15 cellular contexts compared by ENCODE assay signal in genomic region chr11:14902650-14903350, GRCh38. TPM values are rescaled to one million over a fixed set of nuclear protein-coding genes. Genes with fewer than 3 reads are reported as not detected.
DNase-seq lines count a peak whose midpoint lies in the region; ATAC-seq and TF ChIP-seq lines count a peak whose summit lies in the region.
"Had no signal": no experiment of that assay in that cellular context is flagged by ENCODE, and none has a peak within 500 bp of the region (broad histone marks: within the 10 kb centered on the region; RNA-seq: fewer than 3 reads in every experiment).

No MANE protein-coding gene starts in this region.

- H3K27me3 Mint-ChIP-seq in activated CD4-positive, alpha-beta memory T cell treated with anti-CD3 and anti-CD28 coated beads, Interleukin-2, amount 10 ng/mL, durations not matched to agents 7 days and 5 days, result no peaks in the 10 kb centered on the region

- 10 to 20% methylated on average over 1 of the region's 1 CpG for WGBS in transverse colon (ENCODE audit: low coverage in 1 of 2), 2 donors

- intact Hi-C loops in transverse colon (cut with DNase I; ENCODE audit: low total_unique reads), result loop anchor here (10.0 kb wide), 1 partner anchor 302 kb away; no protein-coding TSS in a partner anchor

- H3K9me3 ChIP-seq in transverse colon, result no peaks in the 10 kb centered on the region
- H3K9me3 ChIP-seq: upper lobe of left lung had no signal

- no peak overlapping the region for H3K4me3 ChIP-seq in transverse colon
- H3K4me3 ChIP-seq: GM12878, upper lobe of left lung had no signal

- no peak overlapping the region for H3K4me3 Mint-ChIP-seq in activated CD4-positive, alpha-beta memory T cell treated with anti-CD3 and anti-CD28 coated beads, Interleukin-2, amount 10 ng/mL, durations not matched to agents 7 days and 5 days
- H3K4me3 Mint-ChIP-seq: activated CD8-positive, alpha-beta T cell treated with anti-CD3 and anti-CD28 coated beads, Interleukin-2, amount 10 ng/mL, durations not matched to agents 7 days and 5 days had no signal

- ATAC-seq in HG02571 (IDR thresholded peaks at IDR 0.05; ENCODE audit: unreplicated experiment), result no peak
- ATAC-seq in GM18511 (IDR thresholded peaks at IDR 0.05; ENCODE audit: unreplicated experiment), result no peak
- ATAC-seq: activated CD8-positive, alpha-beta T cell treated with anti-CD3 and anti-CD28 coated beads, Interleukin-2, amount 10 ng/mL, durations not matched to agents 7 days and 5 days; GM12878 had no signal

- H3K36me3 ChIP-seq in transverse colon, result no peaks in the 10 kb centered on the region
- H3K36me3 ChIP-seq: upper lobe of left lung had no signal

- H3K27ac ChIP-seq in transverse colon, result no peak overlapping the region
- H3K27ac ChIP-seq: upper lobe of left lung had no signal

- peaks cover 38% of the 10 kb centered on the region for H3K4me1 Mint-ChIP-seq in activated CD4-positive, alpha-beta memory T cell treated with anti-CD3 and anti-CD28 coated beads, Interleukin-2, amount 10 ng/mL, durations not matched to agents 7 days and 5 days

- H3K36me3 Mint-ChIP-seq in activated CD4-positive, alpha-beta memory T cell treated with anti-CD3 and anti-CD28 coated beads, Interleukin-2, amount 10 ng/mL, durations not matched to agents 7 days and 5 days (ENCODE audit: low read depth), result peaks cover 4% of the 10 kb centered on the region

- DNase-seq in AG08395 (ENCODE audit: low spot score) (peak; percentile 46), HPDE6-E6E7 (ENCODE audit: extremely low spot score) (peak; percentile 26), astrocyte of the hippocampus (ENCODE audit: low read depth, low spot score) (peak; percentile 73), glomerular visceral epithelial cell (ENCODE audit: extremely low spot score) (peak; percentile 51), transverse colon (no peak)
- no peak for DNase-seq in activated CD4-positive, alpha-beta memory T cell treated with anti-CD3 and anti-CD28 coated beads, Interleukin-2, amount 10 ng/mL, durations not matched to agents 7 days and 5 days
- DNase-seq: activated CD8-positive, alpha-beta T cell treated with anti-CD3 and anti-CD28 coated beads, Interleukin-2, amount 10 ng/mL, durations not matched to agents 7 days and 5 days; central memory CD4-positive, alpha-beta T cell; midbrain; NCI-H510A; T1000; upper lobe of left lung had no signal

- no peaks in the 10 kb centered on the region for H3K9me3 Mint-ChIP-seq in activated CD4-positive, alpha-beta memory T cell treated with anti-CD3 and anti-CD28 coated beads, Interleukin-2, amount 10 ng/mL, durations not matched to agents 7 days and 5 days

- in situ Hi-C loops in transverse colon (cut with MboI; ENCODE audit: low pct_ligation_motif_present in 1 of 4, low pct_unique_long_range_greater_than_20kb in 1 of 4, low sequenced_read_pairs in 3 of 4), result loop anchor here in 2 of 4 donors (10.0 to 25.0 kb wide), 2 partner anchors 108 to 185 kb away; no protein-coding TSS in a partner anchor

- H3K27me3 ChIP-seq in transverse colon, result no peaks in the 10 kb centered on the region
- H3K27me3 ChIP-seq: upper lobe of left lung had no signal

- TF ChIP-seq EP300 in transverse colon (IDR thresholded peaks at IDR 0.05; ENCODE audit: low read depth), result no peak

- H3K4me1 ChIP-seq in transverse colon, result peaks cover 0 to 17% (median 5%) of the 10 kb centered on the region in 4 donors

- TF ChIP-seq CTCF in transverse colon (IDR thresholded peaks at IDR 0.05), result no peak

- CTCF ChIA-PET in activated CD4-positive, alpha-beta memory T cell treated with anti-CD3 and anti-CD28 coated beads, Interleukin-2, amount 10 ng/mL, durations not matched to agents 7 days and 5 days (lab: Charles Lee), result interaction anchor here (1.0 to 7.8 kb wide), 4 partner anchors 11 to 384 kb away, joined by 3 to 201 read pairs (median 12); partner anchors contain the start of genes CYP2R1 and PSMA1

- POLR2A ChIA-PET in activated CD4-positive, alpha-beta memory T cell treated with anti-CD3 and anti-CD28 coated beads, Interleukin-2, amount 10 ng/mL, durations not matched to agents 7 days and 5 days (lab: Charles Lee), result interaction anchor here (0.5 to 1.3 kb wide), 3 partner anchors 11 to 123 kb away, joined by 3 to 4 read pairs (median 4); partner anchors contain the start of gene CYP2R1

- TF ChIP-seq POLR2A in transverse colon (IDR thresholded peaks at IDR 0.05), result no peak

- H3K27ac Mint-ChIP-seq in activated CD4-positive, alpha-beta memory T cell treated with anti-CD3 and anti-CD28 coated beads, Interleukin-2, amount 10 ng/mL, durations not matched to agents 7 days and 5 days, result no peak overlapping the region
- H3K27ac Mint-ChIP-seq: activated CD8-positive, alpha-beta T cell treated with anti-CD3 and anti-CD28 coated beads, Interleukin-2, amount 10 ng/mL, durations not matched to agents 7 days and 5 days had no signal

RNA-seq across cellular contexts. Expression of gene CYP2R1, which starts 10.8 kb away (rescaled TPM):
- total RNA-seq in transverse colon, result 10 to 100 TPM; 26.1 to 54.2 (median 44.6) TPM
- total RNA-seq in activated CD4-positive, alpha-beta memory T cell treated with anti-CD3 and anti-CD28 coated beads, Interleukin-2, amount 10 ng/mL, durations not matched to agents 7 days and 5 days, result 10 to 100 TPM; 22.2 TPM

Comparison
In these comparisons a context has a peak if more than half of its experiments do, and no peak if none do; other contexts are left out.
1. DNase-seq: peak in AG08395 (single experiment), HPDE6-E6E7 (single experiment), astrocyte of the hippocampus (single experiment) and glomerular visceral epithelial cell (single experiment); none in transverse colon (single experiment) and activated CD4-positive, alpha-beta memory T cell treated with anti-CD3 and anti-CD28 coated beads, Interleukin-2, amount 10 ng/mL, durations not matched to agents 7 days and 5 days (single experiment).